19 cellular contexts compared by ENCODE assay signal in the genomic region with DNA sequence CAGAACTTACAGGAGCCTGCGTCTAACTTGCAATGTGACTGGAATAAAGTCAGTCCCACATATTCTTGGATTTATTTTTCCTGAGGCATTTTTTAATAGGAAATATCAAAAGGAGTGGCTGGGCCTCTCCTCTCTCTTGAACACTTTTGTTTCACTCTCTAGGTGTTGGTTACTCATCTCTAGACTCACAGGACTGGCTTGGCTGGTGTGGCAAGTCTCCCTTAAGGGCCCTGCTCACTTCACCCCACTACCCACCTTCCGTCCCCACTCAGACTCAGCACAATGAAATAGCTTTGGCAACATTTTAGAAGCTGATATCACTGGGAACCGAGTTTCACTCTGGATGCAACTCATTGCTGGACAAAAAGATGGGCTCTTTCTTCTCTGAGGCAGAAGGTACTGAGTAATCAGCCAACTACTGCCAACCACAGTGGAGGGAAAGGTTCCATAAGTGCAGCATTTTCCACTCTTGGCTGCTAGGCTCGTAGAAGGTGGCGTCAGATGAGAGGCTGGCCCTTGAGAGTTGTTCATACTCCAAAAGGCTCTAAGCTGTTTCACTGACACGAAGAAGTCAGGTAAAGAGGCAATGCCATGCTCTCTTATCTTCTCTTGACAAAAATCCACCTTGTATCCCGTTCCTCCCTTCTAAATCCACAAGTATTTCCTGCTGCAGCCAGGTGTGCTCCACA.
DNase-seq lines count a peak whose midpoint lies in the region; ATAC-seq, FAIRE-seq and TF ChIP-seq lines count a peak whose summit lies in the region.
"Had no signal": no experiment of that assay in that cellular context is flagged by ENCODE, and none has a peak within 500 bp of the region (broad histone marks: within the 10 kb centered on the region; RNA-seq: fewer than 3 reads in every experiment).

No MANE protein-coding gene starts in this region.

- H3K4me2 ChIP-seq in mesenchymal stem cell (ENCODE audit: low read length, poor library complexity, severe bottlenecking), result no peak overlapping the region

- H3K9me3 ChIP-seq in right cardiac atrium (ENCODE audit: control insufficient read depth, low read length), result no peaks in the 10 kb centered on the region
- no peaks in the 10 kb centered on the region for H3K9me3 ChIP-seq in breast epithelium
- H3K9me3 ChIP-seq in mesenchymal stem cell (ENCODE audit: control insufficient read depth, low read length), result no peaks in the 10 kb centered on the region
- H3K9me3 ChIP-seq: SJCRH30, uterus had no signal

- TF ChIP-seq CTCF in breast epithelium (IDR thresholded peaks at IDR 0.05), result no peak

- H2AK5ac ChIP-seq in mesenchymal stem cell (ENCODE audit: low read length, severe bottlenecking), result no peak overlapping the region

- no peak overlapping the region for H4K8ac ChIP-seq in mesenchymal stem cell (ENCODE audit: low read length)

- H3K4ac ChIP-seq in mesenchymal stem cell (ENCODE audit: low read depth in 1 of 2, low read length in 2 of 2), result no peak overlapping the region

- peak overlapping the region in 1 of 2 experiments; percentile 73 for H2BK12ac ChIP-seq in mesenchymal stem cell (ENCODE audit: low read length in 2 of 2)

- no peaks in the 10 kb centered on the region for H3K36me3 ChIP-seq in breast epithelium
- H3K36me3 ChIP-seq in mesenchymal stem cell (ENCODE audit: control insufficient read depth in 1 of 2, insufficient read depth in 2 of 2, low read depth in 1 of 2, low read length in 2 of 2), result no peaks in the 10 kb centered on the region
- H3K36me3 ChIP-seq: SJCRH30, uterus had no signal

- H3K23ac ChIP-seq in mesenchymal stem cell (ENCODE audit: low read length in 2 of 2), result no peak overlapping the region

- H2AFZ ChIP-seq in mesenchymal stem cell (ENCODE audit: low read depth, low read length), result no peak overlapping the region

- intact Hi-C loops in right cardiac atrium (cut with DNase I) (no loop called here), left cardiac atrium (cut with DNase I) (loop anchor here in 1 of 2 donors (10.0 kb wide), 1 partner anchor 51 kb away; no protein-coding TSS in a partner anchor), breast epithelium (cut with DNase I; ENCODE audit: low total_unique reads) (no loop called here)

- H3K4me3 ChIP-seq in right cardiac atrium (ENCODE audit: low read length) (no peak overlapping the region), breast epithelium (no peak overlapping the region), mesenchymal stem cell (ENCODE audit: insufficient read depth in 1 of 2, low read depth in 1 of 2, low read length in 2 of 2) (no peak overlapping the region)
- H3K4me3 ChIP-seq: SJCRH30, uterus had no signal

- H4K91ac ChIP-seq in mesenchymal stem cell (ENCODE audit: low read length), result no peak overlapping the region

- H2BK15ac ChIP-seq in mesenchymal stem cell (ENCODE audit: low read depth, poor library complexity, severe bottlenecking), result peak overlapping the region; percentile 2

- TF ChIP-seq POLR2A in breast epithelium (IDR thresholded peaks at IDR 0.05), result no peak

- ATAC-seq in right cardiac atrium (no peak), left cardiac atrium (no peak), HG03139 (IDR thresholded peaks at IDR 0.05; ENCODE audit: unreplicated experiment) (no peak)
- ATAC-seq: effector memory CD8-positive, alpha-beta T cell; stimulated activated naive CD8-positive, alpha-beta T cell treated with anti-CD3 and anti-CD28 coated beads, Interleukin-15, Interleukin-2, amounts not matched to agents 100 U/mL and 50 U/mL, for 24 hours had no signal

- H2BK120ac ChIP-seq in mesenchymal stem cell (ENCODE audit: low read depth, low read length), result no peak overlapping the region

- H3K27ac ChIP-seq in right cardiac atrium (ENCODE audit: low read length), result peak overlapping the region; percentile 88
- H3K27ac ChIP-seq in breast epithelium, result peak overlapping the region; percentile 16 to 59
- H3K27ac ChIP-seq in mesenchymal stem cell (ENCODE audit: low read length, poor library complexity, severe bottlenecking), result no peak overlapping the region
- H3K27ac ChIP-seq: C4-2B, SJCRH30, uterus had no signal

- H3K9ac ChIP-seq in mesenchymal stem cell (ENCODE audit: low read length), result no peak overlapping the region

- DNase-seq in right cardiac atrium (no peak), left cardiac atrium (no peak), breast epithelium (ENCODE audit: low spot score in 2 of 2) (no peak), mesenchymal stem cell (no peak), T-helper 2 cell (no peak), GM19239 (ENCODE audit: insufficient read length, low spot score) (no peak)
- no peak for DNase-seq in activated CD8-positive, alpha-beta memory T cell treated with anti-CD3 and anti-CD28 coated beads for 24 hours
- DNase-seq: activated B cell treated with CpG ODN at 0.5 μM for 24 hours; effector memory CD8-positive, alpha-beta T cell; MM.1S; NCI-H187; NCI-H510A; nephron progenitor cell; SJCRH30; stimulated activated naive CD8-positive, alpha-beta T cell treated with anti-CD3 and anti-CD28 coated beads, Interleukin-15, Interleukin-2, amounts not matched to agents 100 U/mL and 50 U/mL, for 24 hours; uterus had no signal

- H3K14ac ChIP-seq in mesenchymal stem cell (ENCODE audit: low read length in 2 of 2), result no peak overlapping the region

- WGBS in right cardiac atrium, result 71% methylated on average over 7 of the region's 7 CpGs
- WGBS in mesenchymal stem cell, result 97% methylated on average over 7 of the region's 7 CpGs

- H3K27me3 ChIP-seq in right cardiac atrium (ENCODE audit: control insufficient read depth, insufficient read depth) (no peaks in the 10 kb centered on the region), breast epithelium (no peaks in the 10 kb centered on the region), mesenchymal stem cell (ENCODE audit: control insufficient read depth in 1 of 2, insufficient read depth in 1 of 2, low read length in 2 of 2) (no peaks in the 10 kb centered on the region)
- H3K27me3 ChIP-seq: SJCRH30, uterus had no signal

- H3K18ac ChIP-seq in mesenchymal stem cell (ENCODE audit: low read depth in 1 of 2, low read length in 2 of 2), result peak overlapping the region in 1 of 2 experiments; percentile 54

- H3K4me1 ChIP-seq in right cardiac atrium (ENCODE audit: control insufficient read depth, insufficient read depth, low read length), result peaks cover 22% of the 10 kb centered on the region
- peaks cover 0 to 6% of the 10 kb centered on the region in 2 donors for H3K4me1 ChIP-seq in breast epithelium
- H3K4me1 ChIP-seq in mesenchymal stem cell (ENCODE audit: control insufficient read depth, insufficient read depth, low read depth, low read length), result peaks cover 4% of the 10 kb centered on the region
- H3K4me1 ChIP-seq: uterus had no signal

- H3K79me1 ChIP-seq in mesenchymal stem cell (replicated peaks; ENCODE audit: low read length, poor library complexity, severe bottlenecking), result no peaks in the 10 kb centered on the region

- no peak overlapping the region for H2BK5ac ChIP-seq in mesenchymal stem cell (ENCODE audit: low read depth, low read length, poor library complexity, severe bottlenecking)

- no peak for FAIRE-seq in GM19239 (lab: Jason Lieb, UNC)
- FAIRE-seq: GM18507 had no signal
